Comparison of ENCODE assay signal across 24 cellular contexts in genomic region chr13:34719060-34719875, GRCh38.
A peak's percentile ranks its signal among the peaks of the same experiment; 100 is the strongest.
DNase-seq lines count a peak whose midpoint lies in the region; TF ChIP-seq lines count a peak whose summit lies in the region.
"Had no signal": no experiment of that assay in that cellular context is flagged by ENCODE, and none has a peak within 500 bp of the region (broad histone marks: within the 10 kb centered on the region; RNA-seq: fewer than 3 reads in every experiment).

No MANE protein-coding gene starts in this region.

- no peaks in the 10 kb centered on the region for H3K27me3 Mint-ChIP-seq in CD14-positive monocyte (ENCODE audit: low read depth in 3 of 3)
- H3K27me3 Mint-ChIP-seq: brain; CD4-positive, alpha-beta memory T cell had no signal

- H3K4me3 Mint-ChIP-seq in CD14-positive monocyte = no peak overlapping the region
- H3K4me3 Mint-ChIP-seq: brain; CD4-positive, alpha-beta memory T cell had no signal

- TF ChIP-seq CTCF in CD14-positive monocyte (IDR thresholded peaks at IDR 0.05) = no peak

- DNase-seq in DMS153 (lab: John Stamatoyannopoulos, UW) (peak; percentile 65), NCI-H1436 treated with DMSO at 0.1 percent for 48 hours (lab: John Stamatoyannopoulos, UW) (peak; percentile 44), NCI-H82 treated with DMSO at 0.1 percent for 48 hours (lab: John Stamatoyannopoulos, UW; ENCODE audit: unreplicated experiment) (peak; percentile 74), myocyte (ENCODE audit: low read depth) (peak; percentile 61), DMS79 (lab: John Stamatoyannopoulos, UW) (no peak), CD14-positive monocyte (ENCODE audit: low spot score) (no peak), T-helper 1 cell (no peak)
- DNase-seq in central memory CD4-positive, alpha-beta T cell = no peak
- DNase-seq: activated CD4-positive, alpha-beta T cell treated with anti-CD3 and anti-CD28 coated beads, Interleukin-2, amount 50 U/mL, for 1 hour; CD4-positive, alpha-beta memory T cell; colonic mucosa; DMS79 treated with DMSO at 0.1 percent for 48 hours; glutamatergic neuron; MG63; NCI-H2171; nucleus accumbens; Peyer's patch; retina; stimulated activated CD4-positive, alpha-beta T cell treated with anti-CD3 and anti-CD28 coated beads, Interleukin-4, amount 100 ng/mL, for 24 hours; stimulated activated naive CD8-positive, alpha-beta T cell treated with anti-CD3 and anti-CD28 coated beads, Interleukin-15, Interleukin-2, amounts not matched to agents 100 U/mL and 50 U/mL, for 24 hours; thyroid gland; WERI-Rb-1 had no signal

- peaks cover 0 to 5% (median 1%) of the 10 kb centered on the region in 7 donors for H3K9me3 Mint-ChIP-seq in CD14-positive monocyte
- H3K9me3 Mint-ChIP-seq: activated T-helper 2 cell treated with anti-CD3 and anti-CD28 coated beads, Interferon-gamma antibody, Interleukin-2, Interleukin-4, amounts not matched to agents 10 μg/mL and 5 μg/mL and 100 μg/mL, durations not matched to agents 14 hours and 24 hours and 36 hours had no signal

- no peak overlapping the region for H3K27ac Mint-ChIP-seq in CD14-positive monocyte
- H3K27ac Mint-ChIP-seq: activated T-helper 2 cell treated with anti-CD3 and anti-CD28 coated beads, Interferon-gamma antibody, Interleukin-2, Interleukin-4, amounts not matched to agents 10 μg/mL and 5 μg/mL and 100 μg/mL, durations not matched to agents 14 hours and 24 hours and 36 hours; CD4-positive, alpha-beta memory T cell had no signal

- H3K4me1 Mint-ChIP-seq in CD14-positive monocyte = no peaks in the 10 kb centered on the region
- H3K4me1 Mint-ChIP-seq: CD4-positive, alpha-beta memory T cell had no signal

- intact Hi-C loops in CD14-positive monocyte (cut with micrococcal nuclease) = no loop called here

- no peaks in the 10 kb centered on the region for H3K36me3 Mint-ChIP-seq in CD14-positive monocyte
- H3K36me3 Mint-ChIP-seq: brain; CD4-positive, alpha-beta memory T cell had no signal

Comparison
In these comparisons a context has a peak if more than half of its experiments do, and no peak if none do; other contexts are left out.
1. DNase-seq: peak in DMS153 (single experiment), NCI-H1436 treated with DMSO at 0.1 percent for 48 hours (single experiment), NCI-H82 treated with DMSO at 0.1 percent for 48 hours (single experiment) and myocyte (single experiment); none in DMS79 (single experiment), central memory CD4-positive, alpha-beta T cell (single experiment), CD14-positive monocyte (single experiment) and T-helper 1 cell (0 of 5).